In genomic region chr19:45933759-45934158, GRCh38 we compare ENCODE assay signal across 9 cellular contexts. TPM values are rescaled to one million over a fixed set of nuclear protein-coding genes. Genes with fewer than 3 reads are reported as not detected.
"Had no signal": no experiment of that assay in that cellular context is flagged by ENCODE, and none has a peak within 500 bp of the region (broad histone marks: within the 10 kb centered on the region; RNA-seq: fewer than 3 reads in every experiment).

No MANE protein-coding gene starts in this region.

- H3K27ac ChIP-seq: HL-60 had no signal

- DNase-seq: IMR-90, KBM-7, KG1 had no signal

- H3K4me3 ChIP-seq: K562 had no signal

RNA-seq across cellular contexts. Expression of gene NANOS2, which starts 19.2 kb away (rescaled TPM):
- total RNA-seq: HepG2, HT-29, HT1080, IMR-90, K562 had no signal
- polyA plus RNA-seq: HepG2, IgD-negative memory B cell, IMR-90, K562 had no signal

RNA-seq across cellular contexts. Expression of gene NOVA2, which starts 39.9 kb away (rescaled TPM):
- total RNA-seq: HepG2, HT-29, IMR-90, K562 had no signal
- polyA plus RNA-seq: HepG2, IgD-negative memory B cell, K562 had no signal
